14 cellular contexts compared by ENCODE assay signal in the genomic region with DNA sequence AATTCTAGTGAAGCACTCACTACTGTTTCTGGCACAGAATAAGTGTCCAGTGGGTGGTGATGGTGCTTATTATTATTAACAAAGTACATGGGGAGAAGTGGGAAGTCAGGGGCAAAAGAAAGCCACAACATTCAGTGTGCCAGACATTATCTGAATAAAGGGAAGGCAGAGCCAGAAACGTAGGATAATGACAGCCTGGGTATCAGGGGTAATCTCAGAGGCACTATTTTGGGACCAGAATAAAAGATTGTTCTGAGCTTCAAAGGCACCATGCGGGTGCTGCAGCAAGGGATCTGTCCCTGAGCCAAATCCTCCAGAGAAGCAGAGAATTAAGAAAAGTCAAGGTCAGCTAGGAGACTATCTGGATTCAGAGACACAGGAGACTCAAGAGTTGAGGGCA.
DNase-seq lines count a peak whose midpoint lies in the region; ATAC-seq and TF ChIP-seq lines count a peak whose summit lies in the region.
"Had no signal": no experiment of that assay in that cellular context is flagged by ENCODE, and none has a peak within 500 bp of the region (broad histone marks: within the 10 kb centered on the region; RNA-seq: fewer than 3 reads in every experiment).

No MANE protein-coding gene starts in this region.

- TF ChIP-seq CTCF in spleen (IDR thresholded peaks at IDR 0.05 in 8 of 11, conservative IDR thresholded peaks at IDR 0.05 in 3 of 11) (no peak), chondrocyte (IDR thresholded peaks at IDR 0.05) (no peak)

- intact Hi-C loops in left cardiac atrium (cut with DNase I) (no loop called here), spleen (cut with DNase I; ENCODE audit: low total_unique reads) (no loop called here)

- WGBS in spleen, 5 donors, result 61 to 80% (median 67%) methylated on average over 2 of the region's 2 CpGs

- no peak for ATAC-seq in activated naive CD8-positive, alpha-beta T cell treated with anti-CD3 and anti-CD28 coated beads, Interleukin-2, amount 50 U/mL, for 24 hours
- ATAC-seq in activated T-helper 17 cell treated with anti-CD3 and anti-CD28 coated beads, Interleukin-2, amount 50 U/mL, for 72 hours (replicated peaks), result no peak
- peak; percentile 77 to 81 for ATAC-seq in left cardiac atrium
- ATAC-seq: A549 had no signal

- H3K4me3 Mint-ChIP-seq in activated naive CD8-positive, alpha-beta T cell, result peak overlapping the region; percentile 36
- no peak overlapping the region for H3K4me3 Mint-ChIP-seq in activated naive CD8-positive, alpha-beta T cell treated with anti-CD3 and anti-CD28 coated beads, Interleukin-2, amount 50 U/mL, for 24 hours
- no peak overlapping the region for H3K4me3 Mint-ChIP-seq in activated T-helper 17 cell treated with anti-CD3 and anti-CD28 coated beads, Interleukin-2, amount 50 U/mL, for 72 hours
- H3K4me3 Mint-ChIP-seq in chondrocyte (ENCODE audit: unreplicated experiment), result no peak overlapping the region
- H3K4me3 Mint-ChIP-seq: HFFc6 had no signal

- no peak overlapping the region for H3K27ac ChIP-seq in spleen
- H3K27ac ChIP-seq: A549 had no signal

- H3K27me3 ChIP-seq in spleen (replicated peaks in 1 of 7), result no peaks in the 10 kb centered on the region
- no peaks in the 10 kb centered on the region for H3K27me3 ChIP-seq in H7 (ENCODE audit: control insufficient read depth, insufficient read depth, low read length)

- H3K27ac Mint-ChIP-seq in activated naive CD8-positive, alpha-beta T cell, result no peak overlapping the region
- H3K27ac Mint-ChIP-seq in activated naive CD8-positive, alpha-beta T cell treated with anti-CD3 and anti-CD28 coated beads, Interleukin-2, amount 50 U/mL, for 24 hours, result no peak overlapping the region
- peak overlapping the region; percentile 10 for H3K27ac Mint-ChIP-seq in activated T-helper 17 cell treated with anti-CD3 and anti-CD28 coated beads, Interleukin-2, amount 50 U/mL, for 72 hours
- H3K27ac Mint-ChIP-seq in chondrocyte (ENCODE audit: unreplicated experiment), result no peak overlapping the region
- H3K27ac Mint-ChIP-seq: HFFc6 had no signal

- no peaks in the 10 kb centered on the region for H3K4me1 ChIP-seq in spleen
- H3K4me1 ChIP-seq: A549 had no signal

- no peaks in the 10 kb centered on the region for H3K27me3 Mint-ChIP-seq in activated naive CD8-positive, alpha-beta T cell
- H3K27me3 Mint-ChIP-seq in activated naive CD8-positive, alpha-beta T cell treated with anti-CD3 and anti-CD28 coated beads, Interleukin-2, amount 50 U/mL, for 24 hours, result no peaks in the 10 kb centered on the region
- no peaks in the 10 kb centered on the region for H3K27me3 Mint-ChIP-seq in activated T-helper 17 cell treated with anti-CD3 and anti-CD28 coated beads, Interleukin-2, amount 50 U/mL, for 72 hours
- peaks cover 14% of the 10 kb centered on the region for H3K27me3 Mint-ChIP-seq in chondrocyte (ENCODE audit: low read depth)

- H3K9me3 Mint-ChIP-seq in activated naive CD8-positive, alpha-beta T cell (ENCODE audit: low read depth), result no peaks in the 10 kb centered on the region
- H3K9me3 Mint-ChIP-seq in activated naive CD8-positive, alpha-beta T cell treated with anti-CD3 and anti-CD28 coated beads, Interleukin-2, amount 50 U/mL, for 24 hours, result no peaks in the 10 kb centered on the region
- no peaks in the 10 kb centered on the region for H3K9me3 Mint-ChIP-seq in activated T-helper 17 cell treated with anti-CD3 and anti-CD28 coated beads, Interleukin-2, amount 50 U/mL, for 72 hours
- no peaks in the 10 kb centered on the region for H3K9me3 Mint-ChIP-seq in chondrocyte (ENCODE audit: low read depth)
- H3K9me3 Mint-ChIP-seq: HFFc6 had no signal

- peaks cover 61% of the 10 kb centered on the region for H3K4me1 Mint-ChIP-seq in activated naive CD8-positive, alpha-beta T cell (ENCODE audit: low read depth)
- peaks cover 23% of the 10 kb centered on the region for H3K4me1 Mint-ChIP-seq in activated naive CD8-positive, alpha-beta T cell treated with anti-CD3 and anti-CD28 coated beads, Interleukin-2, amount 50 U/mL, for 24 hours
- H3K4me1 Mint-ChIP-seq in activated T-helper 17 cell treated with anti-CD3 and anti-CD28 coated beads, Interleukin-2, amount 50 U/mL, for 72 hours, result peaks cover 24% of the 10 kb centered on the region
- H3K4me1 Mint-ChIP-seq in chondrocyte (ENCODE audit: low read depth), result peaks cover 9% of the 10 kb centered on the region

- H3K9me3 ChIP-seq in spleen, result no peaks in the 10 kb centered on the region
- H3K9me3 ChIP-seq: A549 had no signal

- no peaks in the 10 kb centered on the region for H3K36me3 Mint-ChIP-seq in activated naive CD8-positive, alpha-beta T cell
- H3K36me3 Mint-ChIP-seq in activated naive CD8-positive, alpha-beta T cell treated with anti-CD3 and anti-CD28 coated beads, Interleukin-2, amount 50 U/mL, for 24 hours (ENCODE audit: low read depth), result no peaks in the 10 kb centered on the region
- H3K36me3 Mint-ChIP-seq in activated T-helper 17 cell treated with anti-CD3 and anti-CD28 coated beads, Interleukin-2, amount 50 U/mL, for 72 hours (ENCODE audit: low read depth), result no peaks in the 10 kb centered on the region
- H3K36me3 Mint-ChIP-seq in chondrocyte (ENCODE audit: low read depth), result peaks cover 1% of the 10 kb centered on the region

- H3K4me3 ChIP-seq in spleen (no peak overlapping the region), H7 (ENCODE audit: insufficient read depth, low read depth, low read length) (no peak overlapping the region)
- H3K4me3 ChIP-seq: A549 had no signal

- no peaks in the 10 kb centered on the region for H3K36me3 ChIP-seq in spleen
- no peaks in the 10 kb centered on the region for H3K36me3 ChIP-seq in H7 (replicated peaks; ENCODE audit: control insufficient read depth, insufficient read depth, low read length)

- no peak for TF ChIP-seq POLR2A in spleen (IDR thresholded peaks at IDR 0.05)

- DNase-seq in activated naive CD8-positive, alpha-beta T cell treated with anti-CD3 and anti-CD28 coated beads, Interleukin-2, amount 50 U/mL, for 24 hours, result no peak
- DNase-seq in left cardiac atrium (no peak), spleen (no peak), cortex of kidney (lab: John Stamatoyannopoulos, UW) (no peak), H7 (no peak), chondrocyte (ENCODE audit: low spot score) (no peak)
- DNase-seq: DMS79 treated with DMSO at 0.1 percent for 48 hours, HFFc6, Karpas-422, NCI-H1105 treated with DMSO at 0.1 percent for 48 hours, NCI-H187 had no signal

Comparison
In these comparisons a context has a peak if more than half of its experiments do, and no peak if none do; other contexts are left out.
1. ATAC-seq: peak in left cardiac atrium (2 of 2); none in activated naive CD8-positive, alpha-beta T cell treated with anti-CD3 and anti-CD28 coated beads, Interleukin-2, amount 50 U/mL, for 24 hours (single experiment) and activated T-helper 17 cell treated with anti-CD3 and anti-CD28 coated beads, Interleukin-2, amount 50 U/mL, for 72 hours (single experiment).